Comparison of ENCODE assay signal across 8 cellular contexts in genomic region chr21:43938751-43939442, GRCh38.
A peak's percentile ranks its signal among the peaks of the same experiment; 100 is the strongest.
DNase-seq lines count a peak whose midpoint lies in the region; ATAC-seq and TF ChIP-seq lines count a peak whose summit lies in the region.

No MANE protein-coding gene starts in this region.

- POLR2A ChIA-PET in naive thymus-derived CD8-positive, alpha-beta T cell (lab: Charles Lee) = interaction anchor here (0.6 to 3.4 kb wide), 5 partner anchors 13 to 219 kb away, joined by 3 to 15 read pairs (median 4); no protein-coding TSS in a partner anchor

- ATAC-seq in HG03060 (IDR thresholded peaks at IDR 0.05; ENCODE audit: low read depth, unreplicated experiment) = peak; percentile 47
- ATAC-seq in naive thymus-derived CD8-positive, alpha-beta T cell = peak; percentile 98 to 99
- ATAC-seq in stimulated activated naive B cell treated with anti-CD40 and anti-IgM and Interleukin-4, amounts not matched to agents 10 μg/mL and 1 μg/mL and 100 μg/mL, for 72 hours (replicated peaks) = peak; percentile 93 to 95

- peak; percentile 88 to 98 (median 94) for TF ChIP-seq CTCF in esophagus squamous epithelium (IDR thresholded peaks at IDR 0.05)

- peak overlapping the region; percentile 65 to 95 (median 92) for H3K27ac Mint-ChIP-seq in naive thymus-derived CD8-positive, alpha-beta T cell
- peak overlapping the region; percentile 84 for H3K27ac Mint-ChIP-seq in stimulated activated naive B cell treated with anti-CD40 and anti-IgM and Interleukin-4, amounts not matched to agents 10 μg/mL and 1 μg/mL and 100 μg/mL, for 72 hours

- peak overlapping the region; percentile 84 to 92 (median 89) for H3K4me3 Mint-ChIP-seq in naive thymus-derived CD8-positive, alpha-beta T cell
- H3K4me3 Mint-ChIP-seq in stimulated activated naive B cell treated with anti-CD40 and anti-IgM and Interleukin-4, amounts not matched to agents 10 μg/mL and 1 μg/mL and 100 μg/mL, for 72 hours = peak overlapping the region; percentile 84 to 85

- H3K36me3 ChIP-seq in esophagus squamous epithelium = peaks cover 0 to 58% (median 0%) of the 10 kb centered on the region in 3 donors

- H3K4me3 ChIP-seq in esophagus squamous epithelium = peak overlapping the region; percentile 12 to 63 (median 43)

- H3K4me1 ChIP-seq in esophagus squamous epithelium = peaks cover 7 to 36% (median 14%) of the 10 kb centered on the region in 3 donors

- no peaks in the 10 kb centered on the region for H3K9me3 ChIP-seq in esophagus squamous epithelium

- H3K27ac ChIP-seq in esophagus squamous epithelium = peak overlapping the region; percentile 48 to 70 (median 64)

- intact Hi-C loops in esophagus squamous epithelium (cut with DNase I) = loop anchor here (5.0 to 10.0 kb wide), 2 partner anchors 74 to 132 kb away; partner anchors contain the start of gene AGPAT3

- peaks cover 15 to 35% (median 25%) of the 10 kb centered on the region in 4 donors for H3K4me1 Mint-ChIP-seq in naive thymus-derived CD8-positive, alpha-beta T cell
- H3K4me1 Mint-ChIP-seq in stimulated activated naive B cell treated with anti-CD40 and anti-IgM and Interleukin-4, amounts not matched to agents 10 μg/mL and 1 μg/mL and 100 μg/mL, for 72 hours = peaks cover 23 to 28% of the 10 kb centered on the region in 2 donors

- H3K9me3 Mint-ChIP-seq in naive thymus-derived CD8-positive, alpha-beta T cell = no peaks in the 10 kb centered on the region
- peaks cover 0 to 4% of the 10 kb centered on the region in 2 donors for H3K9me3 Mint-ChIP-seq in stimulated activated naive B cell treated with anti-CD40 and anti-IgM and Interleukin-4, amounts not matched to agents 10 μg/mL and 1 μg/mL and 100 μg/mL, for 72 hours

- H3K27me3 Mint-ChIP-seq in naive thymus-derived CD8-positive, alpha-beta T cell = no peaks in the 10 kb centered on the region
- no peaks in the 10 kb centered on the region for H3K27me3 Mint-ChIP-seq in stimulated activated naive B cell treated with anti-CD40 and anti-IgM and Interleukin-4, amounts not matched to agents 10 μg/mL and 1 μg/mL and 100 μg/mL, for 72 hours

- DNase-seq in AG08395 (ENCODE audit: low spot score) = peak; percentile 85
- DNase-seq in NOMO-1 treated with dmso at 0.1 percent for 144 hours (lab: John Stamatoyannopoulos, UW; ENCODE audit: unreplicated experiment) = peak; percentile 77
- DNase-seq in activated T-cell treated with anti-CD3 and anti-CD28 coated beads for 24 hours (ENCODE audit: low read depth) = peak; percentile 82
- peak; percentile 13 for DNase-seq in esophagus squamous epithelium (lab: John Stamatoyannopoulos, UW)
- peak; percentile 81 to 93 (median 90) for DNase-seq in naive thymus-derived CD8-positive, alpha-beta T cell
- peak; percentile 80 for DNase-seq in stimulated activated naive B cell treated with anti-CD40 and anti-IgM and Interleukin-4, amounts not matched to agents 10 μg/mL and 1 μg/mL and 100 μg/mL, for 72 hours

- peaks cover 0 to 3% (median 0%) of the 10 kb centered on the region in 3 donors for H3K36me3 Mint-ChIP-seq in naive thymus-derived CD8-positive, alpha-beta T cell
- peaks cover 20 to 33% of the 10 kb centered on the region in 2 donors for H3K36me3 Mint-ChIP-seq in stimulated activated naive B cell treated with anti-CD40 and anti-IgM and Interleukin-4, amounts not matched to agents 10 μg/mL and 1 μg/mL and 100 μg/mL, for 72 hours

- 11 to 24% methylated on average over 5 to 11 of the region's 30 CpGs for WGBS in esophagus squamous epithelium, 2 donors

- TF ChIP-seq POLR2A in GM18526 (IDR thresholded peaks at IDR 0.05; ENCODE audit: extremely low read depth, insufficient read length) (peak; percentile 29), esophagus squamous epithelium (IDR thresholded peaks at IDR 0.05) (no peak)

- H3K27me3 ChIP-seq in esophagus squamous epithelium = no peaks in the 10 kb centered on the region

Comparison
In these comparisons a context has a peak if more than half of its experiments do, and no peak if none do; other contexts are left out.
1. Peak in every context shown above with its lines: DNase-seq, ATAC-seq, H3K4me3 ChIP-seq and H3K27ac ChIP-seq.
2. DNase-seq: peak in every context shown above with its lines; median percentile 90 in naive thymus-derived CD8-positive, alpha-beta T cell; 85 in AG08395; 82 in activated T-cell treated with anti-CD3 and anti-CD28 coated beads for 24 hours; 80 in stimulated activated naive B cell treated with anti-CD40 and anti-IgM and Interleukin-4, amounts not matched to agents 10 μg/mL and 1 μg/mL and 100 μg/mL, for 72 hours; 77 in NOMO-1 treated with dmso at 0.1 percent for 144 hours; 13 in esophagus squamous epithelium.
3. ATAC-seq: peak in every context shown above with its lines; median percentile 98 in naive thymus-derived CD8-positive, alpha-beta T cell; 94 in stimulated activated naive B cell treated with anti-CD40 and anti-IgM and Interleukin-4, amounts not matched to agents 10 μg/mL and 1 μg/mL and 100 μg/mL, for 72 hours; 47 in HG03060.